Comparison of ENCODE assay signal across 13 cellular contexts in the genomic region with DNA sequence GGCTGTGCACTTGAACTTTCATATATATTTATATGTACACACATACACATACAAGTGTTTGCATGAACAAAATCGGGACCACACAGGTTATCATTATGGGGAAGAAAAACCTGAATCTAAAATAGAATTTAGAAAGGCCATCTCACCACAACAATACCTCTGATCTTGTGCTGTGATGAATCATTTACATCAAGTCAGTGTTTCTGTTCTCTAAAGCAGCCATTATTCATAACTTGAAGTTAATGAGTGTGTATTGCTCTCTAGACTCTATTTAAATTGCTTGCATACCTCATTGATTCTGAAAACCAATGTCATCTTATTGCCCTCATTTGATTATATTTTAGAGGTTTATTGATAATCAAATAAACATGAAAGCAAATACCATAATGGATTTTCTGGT.
DNase-seq lines count a peak whose midpoint lies in the region; ATAC-seq and TF ChIP-seq lines count a peak whose summit lies in the region.
"Had no signal": no experiment of that assay in that cellular context is flagged by ENCODE, and none has a peak within 500 bp of the region (broad histone marks: within the 10 kb centered on the region; RNA-seq: fewer than 3 reads in every experiment).

No MANE protein-coding gene starts in this region.

- no peak for TF ChIP-seq CTCF in omental fat pad (IDR thresholded peaks at IDR 0.05)

- no peak overlapping the region for H3K4me3 ChIP-seq in rectal smooth muscle tissue (ENCODE audit: low read length)

- peaks cover 20% of the 10 kb centered on the region for H3K4me1 ChIP-seq in rectal smooth muscle tissue (ENCODE audit: control insufficient read depth, insufficient read depth, low read length)

- H3K27me3 ChIP-seq in rectal smooth muscle tissue (ENCODE audit: control insufficient read depth, insufficient read depth, low read length): no peaks in the 10 kb centered on the region

- ATAC-seq in activated CD4-positive, CD25-positive, alpha-beta regulatory T cell treated with anti-CD3 and anti-CD28 coated beads, Interleukin-2, amount 50 U/mL, for 24 hours: peak; percentile 97
- ATAC-seq in GM21515 (IDR thresholded peaks at IDR 0.05; ENCODE audit: unreplicated experiment) (peak; percentile 83), HG03103 (IDR thresholded peaks at IDR 0.05; ENCODE audit: low read depth, unreplicated experiment) (peak; percentile 88), omental fat pad (ENCODE audit: low FRiP score) (no peak)

- H3K27ac ChIP-seq in rectal smooth muscle tissue (ENCODE audit: low read depth, low read length): peak overlapping the region; percentile 1
- H3K27ac ChIP-seq: HL-60 had no signal

- peaks cover 19% of the 10 kb centered on the region for H3K36me3 ChIP-seq in rectal smooth muscle tissue (ENCODE audit: control insufficient read depth, insufficient read depth, low read length)

- no peak overlapping the region for H3K9ac ChIP-seq in rectal smooth muscle tissue (ENCODE audit: low read length)

- no peak for DNase-seq in activated CD4-positive, CD25-positive, alpha-beta regulatory T cell (lab: John Stamatoyannopoulos, UW)
- no peak for DNase-seq in MV-4-11 (lab: John Stamatoyannopoulos, UW)
- no peak for DNase-seq in omental fat pad (ENCODE audit: low spot score)
- DNase-seq in NCI-H1436 treated with DMSO at 0.1 percent for 48 hours (lab: John Stamatoyannopoulos, UW): no peak
- DNase-seq: 8988T; activated CD4-positive, alpha-beta T cell treated with anti-CD3 and anti-CD28 coated beads for 4 hours; islet precursor cell; stimulated activated CD4-positive, alpha-beta T cell treated with anti-CD3 and anti-CD28 coated beads, Interleukin-4, amount 100 ng/mL, for 24 hours had no signal
